In the genomic region with DNA sequence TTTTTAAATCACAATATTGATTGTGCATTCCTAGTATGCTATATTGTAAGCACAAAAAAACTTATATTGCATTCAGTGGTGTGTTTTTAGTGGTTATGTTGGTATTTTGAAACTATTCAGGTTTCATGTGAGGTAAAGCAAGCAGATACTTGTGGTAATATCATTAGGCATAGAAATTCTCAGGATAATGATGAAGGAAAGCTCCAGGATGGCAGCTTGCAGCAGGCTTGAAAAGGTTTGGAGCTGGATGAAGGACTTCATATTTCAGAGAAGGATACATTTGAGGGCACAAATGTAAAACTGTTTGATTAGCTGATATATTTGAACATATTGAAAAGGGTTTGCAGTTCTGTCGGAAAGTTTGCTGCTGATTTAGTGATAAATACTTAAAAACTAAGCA, we compare ENCODE assay signal across 26 cellular contexts. TPM values are rescaled to one million over a fixed set of nuclear protein-coding genes. Genes with fewer than 3 reads are reported as not detected.
DNase-seq lines count a peak whose midpoint lies in the region; TF ChIP-seq lines count a peak whose summit lies in the region.
"Had no signal": no experiment of that assay in that cellular context is flagged by ENCODE, and none has a peak within 500 bp of the region (broad histone marks: within the 10 kb centered on the region; RNA-seq: fewer than 3 reads in every experiment).

No MANE protein-coding gene starts in this region.

- DNase-seq in AG10803 (ENCODE audit: low read depth) (peak; percentile 9), astrocyte of the spinal cord (ENCODE audit: low read depth, low spot score) (peak; percentile 28), neural progenitor cell (ENCODE audit: low spot score) (no peak), COR-L47 (lab: John Stamatoyannopoulos, UW) (no peak), NCI-H1048 (lab: John Stamatoyannopoulos, UW) (no peak), GM10266 (ENCODE audit: extremely low spot score) (no peak)
- DNase-seq: activated CD4-positive, alpha-beta T cell treated with anti-CD3 and anti-CD28 coated beads for 48 hours; activated naive CD8-positive, alpha-beta T cell treated with anti-CD3 and anti-CD28 coated beads, Interleukin-2, amount 50 U/mL, for 24 hours; activated T-cell treated with anti-CD3 and anti-CD28 coated beads, Interleukin-2, amount 50 U/mL, for 24 hours; EL; foreskin keratinocyte; H9; heart right ventricle; NCI-H2029; ovary; right cardiac atrium; stimulated activated CD4-positive, alpha-beta T cell treated with anti-CD3 and anti-CD28 coated beads, Interleukin-12 subunit alpha, Interleukin-12 subunit beta, amount 100 ng/mL, for 4 hours; stimulated activated CD4-positive, alpha-beta T cell treated with anti-CD3 and anti-CD28 coated beads, Interleukin-4, amount 100 ng/mL, for 24 hours; substantia nigra; upper lobe of right lung had no signal

- no peak for TF ChIP-seq CTCF in AG10803 (conservative IDR thresholded peaks at IDR 0.05; ENCODE audit: low read length)
- no peak for TF ChIP-seq CTCF in astrocyte of the spinal cord (IDR thresholded peaks at IDR 0.05; ENCODE audit: low read depth, low read length)
- no peak for TF ChIP-seq CTCF in neural progenitor cell (IDR thresholded peaks at IDR 0.05)
- no peak for TF ChIP-seq CTCF in GM10266 (IDR thresholded peaks at IDR 0.05; ENCODE audit: control insufficient read depth, insufficient read depth, low read depth, missing control alignments)

- H3K27me3 ChIP-seq in HUES64 (ENCODE audit: insufficient read depth, low read length) (no peaks in the 10 kb centered on the region), neural progenitor cell (no peaks in the 10 kb centered on the region)
- H3K27me3 ChIP-seq: esophagus muscularis mucosa, foreskin keratinocyte, heart right ventricle, ovary, upper lobe of right lung had no signal

- H3K4me2 ChIP-seq in neural progenitor cell: no peak overlapping the region

- peaks cover 99% of the 10 kb centered on the region for H4K20me1 ChIP-seq in neural progenitor cell (ENCODE audit: low read depth)

- no peak overlapping the region for H3K27ac Mint-ChIP-seq in neural progenitor cell
- H3K27ac Mint-ChIP-seq: activated naive CD8-positive, alpha-beta T cell treated with anti-CD3 and anti-CD28 coated beads, Interleukin-2, amount 50 U/mL, for 24 hours; activated T-cell treated with anti-CD3 and anti-CD28 coated beads, Interleukin-2, amount 50 U/mL, for 24 hours; dendritic cell treated with granulocyte-macrophage colony-stimulating factor and Interleukin-4, amounts not matched to agents 40 ng/mL and 50 ng/mL, for 4 days; stimulated activated effector memory CD8-positive, alpha-beta T cell treated with anti-CD3 and anti-CD28 coated beads, Interleukin-12 subunit alpha, Interleukin-12 subunit beta, amount 100 ng/mL, for 72 hours had no signal

- H3K4me3 Mint-ChIP-seq in neural progenitor cell: no peak overlapping the region
- H3K4me3 Mint-ChIP-seq: activated naive CD8-positive, alpha-beta T cell treated with anti-CD3 and anti-CD28 coated beads, Interleukin-2, amount 50 U/mL, for 24 hours; activated T-cell treated with anti-CD3 and anti-CD28 coated beads, Interleukin-2, amount 50 U/mL, for 24 hours; CD14-positive monocyte; dendritic cell treated with granulocyte-macrophage colony-stimulating factor and Interleukin-4, amounts not matched to agents 40 ng/mL and 50 ng/mL, for 4 days; H9; nephron; stimulated activated effector memory CD8-positive, alpha-beta T cell treated with anti-CD3 and anti-CD28 coated beads, Interleukin-12 subunit alpha, Interleukin-12 subunit beta, amount 100 ng/mL, for 72 hours had no signal

- H3F3A ChIP-seq in neural progenitor cell (ENCODE audit: low read depth): peaks cover 34% of the 10 kb centered on the region

- 100% methylated on average over 1 of the region's 1 CpG for WGBS in HUES64

- peaks cover 6% of the 10 kb centered on the region for H3K27me3 Mint-ChIP-seq in neural progenitor cell (ENCODE audit: insufficient read depth, low read depth)
- H3K27me3 Mint-ChIP-seq: activated naive CD8-positive, alpha-beta T cell treated with anti-CD3 and anti-CD28 coated beads, Interleukin-2, amount 50 U/mL, for 24 hours; activated T-cell treated with anti-CD3 and anti-CD28 coated beads, Interleukin-2, amount 50 U/mL, for 24 hours; dendritic cell treated with granulocyte-macrophage colony-stimulating factor and Interleukin-4, amounts not matched to agents 40 ng/mL and 50 ng/mL, for 4 days had no signal

- H3K79me2 ChIP-seq in neural progenitor cell (ENCODE audit: low read depth): peaks cover 100% of the 10 kb centered on the region

- H3K9me3 ChIP-seq in HUES64 (ENCODE audit: insufficient read depth, low read depth, low read length) (no peaks in the 10 kb centered on the region), neural progenitor cell (ENCODE audit: low read depth) (no peaks in the 10 kb centered on the region)
- H3K9me3 ChIP-seq: esophagus muscularis mucosa, heart right ventricle, ovary, upper lobe of right lung had no signal

- H3K4me3 ChIP-seq in AG10803 (ENCODE audit: low read length) (no peak overlapping the region), HUES64 (ENCODE audit: low read length) (no peak overlapping the region), astrocyte of the spinal cord (ENCODE audit: low read depth, low read length) (no peak overlapping the region), neural progenitor cell (no peak overlapping the region)
- H3K4me3 ChIP-seq: esophagus muscularis mucosa, heart right ventricle, ovary, upper lobe of right lung had no signal

- H3K36me3 ChIP-seq in HUES64 (ENCODE audit: insufficient read depth, low read length) (peaks cover 24% of the 10 kb centered on the region), neural progenitor cell (no peaks in the 10 kb centered on the region)
- H3K36me3 ChIP-seq: esophagus muscularis mucosa, heart right ventricle, ovary, upper lobe of right lung had no signal

- no peak overlapping the region for H2AFZ ChIP-seq in neural progenitor cell (replicated peaks)

- peaks cover 36% of the 10 kb centered on the region for H3K4me1 ChIP-seq in HUES64 (ENCODE audit: insufficient read depth, low read length)
- H3K4me1 ChIP-seq in neural progenitor cell: peaks cover 24% of the 10 kb centered on the region
- H3K4me1 ChIP-seq: foreskin keratinocyte had no signal

- in situ Hi-C loops in astrocyte of the spinal cord (cut with HindIII; ENCODE audit: low sequenced_read_pairs): no loop called here

- peaks cover 72% of the 10 kb centered on the region for H3K9me3 Mint-ChIP-seq in neural progenitor cell
- H3K9me3 Mint-ChIP-seq: activated naive CD8-positive, alpha-beta T cell treated with anti-CD3 and anti-CD28 coated beads, Interleukin-2, amount 50 U/mL, for 24 hours; activated T-cell treated with anti-CD3 and anti-CD28 coated beads, Interleukin-2, amount 50 U/mL, for 24 hours; dendritic cell treated with granulocyte-macrophage colony-stimulating factor and Interleukin-4, amounts not matched to agents 40 ng/mL and 50 ng/mL, for 4 days; H9; nephron; stimulated activated effector memory CD8-positive, alpha-beta T cell treated with anti-CD3 and anti-CD28 coated beads, Interleukin-12 subunit alpha, Interleukin-12 subunit beta, amount 100 ng/mL, for 72 hours had no signal

- H3K27ac ChIP-seq in HUES64 (ENCODE audit: low read depth, low read length) (0 out of 2 replicates have a peak overlapping the region, but pooled peaks have one; percentile 32), neural progenitor cell (peak overlapping the region; percentile 7)
- H3K27ac ChIP-seq: esophagus muscularis mucosa, foreskin keratinocyte, heart right ventricle, ovary, upper lobe of right lung had no signal

- H3K36me3 Mint-ChIP-seq in neural progenitor cell: peaks cover 66% of the 10 kb centered on the region
- H3K36me3 Mint-ChIP-seq: stimulated activated effector memory CD8-positive, alpha-beta T cell treated with anti-CD3 and anti-CD28 coated beads, Interleukin-12 subunit alpha, Interleukin-12 subunit beta, amount 100 ng/mL, for 72 hours had no signal

- no peak overlapping the region for H3K9ac ChIP-seq in HUES64 (ENCODE audit: low read depth, low read length)
- H3K9ac ChIP-seq in neural progenitor cell: no peak overlapping the region

- no peaks in the 10 kb centered on the region for H3K4me1 Mint-ChIP-seq in neural progenitor cell

RNA-seq across cellular contexts. Expression of a gene that starts 17.5 kb away (rescaled TPM):
- polyA plus RNA-seq in HUES64 (2013, experiment 1 of 2): 112 TPM
- 113 TPM for polyA plus RNA-seq in HUES64 (2013, experiment 2 of 2)
- 101 and 116 TPM in 2 replicates for total RNA-seq in neural progenitor cell (ENCODE audit: low replicate concordance)

Comparison
In these comparisons a context has a peak if more than half of its experiments do, and no peak if none do; other contexts are left out.
1. DNase-seq: peak in AG10803 (single experiment) and astrocyte of the spinal cord (single experiment); none in neural progenitor cell (single experiment), COR-L47 (single experiment), NCI-H1048 (single experiment) and GM10266 (single experiment).